Comparison of ENCODE assay signal across 10 cellular contexts in genomic region chr7:28748934-28749584, GRCh38.
DNase-seq lines count a peak whose midpoint lies in the region; ATAC-seq, FAIRE-seq and TF ChIP-seq lines count a peak whose summit lies in the region.
"Had no signal": no experiment of that assay in that cellular context is flagged by ENCODE, and none has a peak within 500 bp of the region (broad histone marks: within the 10 kb centered on the region; RNA-seq: fewer than 3 reads in every experiment).

No MANE protein-coding gene starts in this region.

- H2AFZ ChIP-seq in HCT116 (ENCODE audit: low read depth, low read length, poor library complexity, severe bottlenecking), result peak overlapping the region; percentile 67
- no peak overlapping the region for H2AFZ ChIP-seq in HepG2 (ENCODE audit: low read length)

- WGBS in HepG2 (ENCODE audit: low lambda C conversion rate), result 10% methylated on average over 5 of the region's 5 CpGs

- TF ChIP-seq CTCF in HCT116 (IDR thresholded peaks at IDR 0.05 in 2 of 3, conservative IDR thresholded peaks at IDR 0.05 in 1 of 3; ENCODE audit: borderline replicate concordance in 1 of 3, insufficient read depth in 1 of 3, low read depth in 2 of 3, low read length in 2 of 3) (no peak), Panc1 (IDR thresholded peaks at IDR 0.05) (peak; percentile 19; the same call in 1 of the 2 replicates), HepG2 (CRISPR knock-in tag; IDR thresholded peaks at IDR 0.05) (no peak)

- in situ Hi-C loops in Caki2 (cut with HindIII; ENCODE audit: low pct_unique_long_range_greater_than_20kb, low sequenced_read_pairs) (no loop called here), Panc1 (cut with HindIII; ENCODE audit: low pct_unique_long_range_greater_than_20kb, low sequenced_read_pairs) (no loop called here), HepG2 (cut with HindIII; ENCODE audit: extremely low pct_ligation_motif_present, low pct_unique_long_range_greater_than_20kb) (no loop called here)

- RAD21 ChIA-PET in HCT116 (lab: Charles Lee; ENCODE audit: low non-redundant PET in 1 of 2, low total read pairs in 2 of 2, uncharacterized antibody in 2 of 2, unreplicated experiment in 2 of 2), result no interaction called here

- H3K9me2 ChIP-seq in HCT116 (ENCODE audit: insufficient read depth), result no peaks in the 10 kb centered on the region

- H4K20me1 ChIP-seq in HCT116 (ENCODE audit: insufficient read depth) (no peaks in the 10 kb centered on the region), HepG2 (ENCODE audit: insufficient read depth, low read length) (no peaks in the 10 kb centered on the region)

- H3K36me3 ChIP-seq in HCT116 (ENCODE audit: control insufficient read depth in 1 of 2, insufficient read depth in 2 of 2, low read length in 2 of 2) (no peaks in the 10 kb centered on the region), Panc1 (ENCODE audit: control insufficient read depth, insufficient read depth, low read length) (no peaks in the 10 kb centered on the region), HepG2 (replicated peaks in 1 of 2; ENCODE audit: control insufficient read depth in 1 of 2, insufficient read depth in 2 of 2, low read length in 2 of 2) (no peaks in the 10 kb centered on the region)
- H3K36me3 ChIP-seq in effector memory CD4-positive, alpha-beta T cell (ENCODE audit: control insufficient read depth, insufficient read depth, low read length), result no peaks in the 10 kb centered on the region
- H3K36me3 ChIP-seq: stomach had no signal

- BruUV-seq in HCT116 (replicated peaks; lab: Mats Ljungman, UMichigan) (no TSS peak), Panc1 (replicated peaks; lab: Mats Ljungman, UMichigan) (no TSS peak), HepG2 (replicated peaks; lab: Mats Ljungman, UMichigan) (no TSS peak)

- no peak overlapping the region for H3K9ac ChIP-seq in HCT116 (ENCODE audit: low read length)
- H3K9ac ChIP-seq in HepG2 (ENCODE audit: insufficient read depth, low read depth, low read length), result no peak overlapping the region

- intact Hi-C loops in HCT116 (cut with micrococcal nuclease), result no loop called here
- intact Hi-C loops in Panc1 (cut with micrococcal nuclease; ENCODE audit: unreplicated experiment), result no loop called here
- intact Hi-C loops in HepG2 (cut with micrococcal nuclease; ENCODE audit: unreplicated experiment), result no loop called here

- TF ChIP-seq EP300 in HepG2 (IDR thresholded peaks at IDR 0.05; ENCODE audit: low read depth in 2 of 2, low read length in 2 of 2) (no peak), HepG2 (CRISPR knock-in tag; IDR thresholded peaks at IDR 0.05; ENCODE audit: borderline replicate concordance) (no peak)

- CTCF ChIA-PET in HCT116 (lab: Charles Lee) (interaction anchor here (1.1 kb wide), 1 partner anchor 14 kb away, joined by 3 read pairs; no protein-coding TSS in a partner anchor), Panc1 (lab: Charles Lee) (no interaction called here), HepG2 (lab: Yijun Ruan, JAX; ENCODE audit: low intra/inter-chr PET ratio, low total read pairs) (no interaction called here)

- peak; percentile 76 for DNase-seq in Caki2 (ENCODE audit: low read depth)
- peak; percentile 38 for DNase-seq in HCT116 (ENCODE audit: low read depth, low spot score)
- peak; percentile 76 for DNase-seq in Panc1 (ENCODE audit: low read depth, low spot score)
- peak; percentile 71 for DNase-seq in glomerular visceral epithelial cell (ENCODE audit: extremely low spot score)
- DNase-seq in DMS79 (lab: John Stamatoyannopoulos, UW), result no peak
- no peak for DNase-seq in HepG2 (ENCODE audit: low spot score)
- no peak for DNase-seq in stimulated activated CD4-positive, alpha-beta T cell treated with anti-CD3 and anti-CD28 coated beads, Interleukin-12 subunit alpha, Interleukin-12 subunit beta, amount 100 ng/mL, for 4 hours
- DNase-seq in effector memory CD4-positive, alpha-beta T cell, result no peak
- DNase-seq: activated CD4-positive, alpha-beta memory T cell treated with anti-CD3 and anti-CD28 coated beads for 36 hours; stomach had no signal

- H3K4me3 ChIP-seq in HCT116 (replicated peaks in 1 of 2; ENCODE audit: low read depth in 1 of 2, low read length in 2 of 2), result no peak overlapping the region
- H3K4me3 ChIP-seq in Panc1 (ENCODE audit: low read depth in 2 of 2, low read length in 2 of 2), result no peak overlapping the region
- H3K4me3 ChIP-seq in HepG2 (replicated peaks in 1 of 3; ENCODE audit: insufficient read depth in 1 of 3, low read depth in 2 of 3, low read length in 3 of 3), result no peak overlapping the region
- no peak overlapping the region for H3K4me3 ChIP-seq in effector memory CD4-positive, alpha-beta T cell (ENCODE audit: insufficient read depth, low read depth, low read length, poor library complexity, severe bottlenecking)
- H3K4me3 ChIP-seq: stomach had no signal

- no peak overlapping the region for H3K27ac ChIP-seq in HCT116 (ENCODE audit: low read depth, low read length)
- H3K27ac ChIP-seq in Panc1 (ENCODE audit: low read length), result no peak overlapping the region
- H3K27ac ChIP-seq in HepG2 (ENCODE audit: extremely low read length, insufficient read depth, low read length), result no peak overlapping the region
- no peak overlapping the region for H3K27ac ChIP-seq in effector memory CD4-positive, alpha-beta T cell (ENCODE audit: insufficient read depth, low read length, poor library complexity, severe bottlenecking)
- H3K27ac ChIP-seq: stomach had no signal

- H3K4me2 ChIP-seq in HCT116 (ENCODE audit: low read length) (peak overlapping the region; percentile 35), HepG2 (ENCODE audit: low read depth, low read length) (no peak overlapping the region)

- ATAC-seq in HCT116, result peak; percentile 97
- peak; percentile 99 for ATAC-seq in Panc1
- ATAC-seq in HepG2, result no peak

- H3K4me1 ChIP-seq in HCT116 (ENCODE audit: control insufficient read depth in 1 of 2, insufficient read depth in 2 of 2, low read length in 2 of 2) (peaks cover 9 to 13% of the 10 kb centered on the region in 2 experiments), Panc1 (ENCODE audit: control insufficient read depth, insufficient read depth, low read length) (peaks cover 9% of the 10 kb centered on the region), HepG2 (ENCODE audit: insufficient read depth, low read length) (no peaks in the 10 kb centered on the region)
- H3K4me1 ChIP-seq in effector memory CD4-positive, alpha-beta T cell (ENCODE audit: control insufficient read depth, insufficient read depth, low read length, poor library complexity, severe bottlenecking), result no peaks in the 10 kb centered on the region

- FAIRE-seq in HepG2 (lab: Jason Lieb, UNC), result no peak

- no peaks in the 10 kb centered on the region for H3K79me2 ChIP-seq in HCT116 (ENCODE audit: insufficient read depth, low read length)
- no peaks in the 10 kb centered on the region for H3K79me2 ChIP-seq in HepG2 (ENCODE audit: insufficient read depth, low read length)

- H3K9me3 ChIP-seq in HCT116 (ENCODE audit: control insufficient read depth in 1 of 2, insufficient read depth in 1 of 2, low read depth in 1 of 2, low read length in 2 of 2), result no peaks in the 10 kb centered on the region
- H3K9me3 ChIP-seq in Panc1 (ENCODE audit: control insufficient read depth, insufficient read depth, low read depth, low read length), result no peaks in the 10 kb centered on the region
- no peaks in the 10 kb centered on the region for H3K9me3 ChIP-seq in HepG2 (ENCODE audit: low read length)
- H3K9me3 ChIP-seq in effector memory CD4-positive, alpha-beta T cell (ENCODE audit: control insufficient read depth, low read length), result no peaks in the 10 kb centered on the region
- H3K9me3 ChIP-seq: stomach had no signal

- POLR2A ChIA-PET in HCT116 (lab: Charles Lee), result no interaction called here
- POLR2A ChIA-PET in Panc1 (lab: Charles Lee), result interaction anchor here (0.7 kb wide), 1 partner anchor 33 kb away, joined by 4 read pairs; no protein-coding TSS in a partner anchor
- POLR2A ChIA-PET in HepG2 (lab: Yijun Ruan, JAX), result no interaction called here

- H3K27me3 ChIP-seq in HCT116 (ENCODE audit: insufficient read depth, low read length), result peaks cover 7% of the 10 kb centered on the region; the same call in 1 of the 2 replicates
- H3K27me3 ChIP-seq in Panc1 (ENCODE audit: control insufficient read depth, insufficient read depth, low read length), result no peaks in the 10 kb centered on the region
- H3K27me3 ChIP-seq in HepG2 (ENCODE audit: control insufficient read depth in 1 of 2, insufficient read depth in 2 of 2, low read length in 2 of 2), result no peaks in the 10 kb centered on the region
- H3K27me3 ChIP-seq in effector memory CD4-positive, alpha-beta T cell (replicated peaks; ENCODE audit: control insufficient read depth, insufficient read depth, low read length, poor library complexity, severe bottlenecking), result no peaks in the 10 kb centered on the region
- H3K27me3 ChIP-seq: stomach had no signal

- TF ChIP-seq POLR2A in HCT116 (IDR thresholded peaks at IDR 0.05; ENCODE audit: borderline replicate concordance, extremely low read depth, insufficient read depth, insufficient read length), result no peak
- TF ChIP-seq POLR2A in HepG2 (IDR thresholded peaks at IDR 0.05; ENCODE audit: insufficient read depth in 1 of 2, low read depth in 2 of 2, low read length in 2 of 2), result no peak

- peak; percentile 40 for TF ChIP-seq RAD21 in HCT116 (IDR thresholded peaks at IDR 0.05; ENCODE audit: low read depth)
- no peak for TF ChIP-seq RAD21 in HepG2 (CRISPR knock-in tag; IDR thresholded peaks at IDR 0.05)

TF ChIP-seq in HCT116, 20 proteins besides CTCF, POLR2A, EP300 and RAD21 (continues in another document):
- TF ChIP-seq FOSL1 (IDR thresholded peaks at IDR 0.05; ENCODE audit: low read depth) (peak; percentile 48; the same call in 1 of the 2 replicates), JUND (IDR thresholded peaks at IDR 0.05) (peak; percentile 57; the same call in 1 of the 2 replicates), SP1 (IDR thresholded peaks at IDR 0.05; ENCODE audit: low read depth) (peak; percentile 33; the same call in 1 of the 2 replicates), SIN3A (IDR thresholded peaks at IDR 0.05; ENCODE audit: low read depth) (no peak), ZFX (IDR thresholded peaks at IDR 0.05) (no peak), ELF1 (IDR thresholded peaks at IDR 0.05; ENCODE audit: borderline replicate concordance, low read depth) (no peak), SRF (IDR thresholded peaks at IDR 0.05; ENCODE audit: low read depth) (no peak), YY1 (IDR thresholded peaks at IDR 0.05; ENCODE audit: extremely low read depth, insufficient replicate concordance, low read depth, low read length) (no peak)

TF ChIP-seq in HepG2, 621 proteins besides CTCF, POLR2A, EP300 and RAD21 (continues in another document):
- TF ChIP-seq MAF1 (CRISPR knock-in tag; IDR thresholded peaks at IDR 0.05; ENCODE audit: borderline replicate concordance) (no peak), ZNF121 (CRISPR knock-in tag; IDR thresholded peaks at IDR 0.05) (no peak), ZNF878 (CRISPR knock-in tag; IDR thresholded peaks at IDR 0.05) (no peak), ZNF749 (CRISPR knock-in tag; IDR thresholded peaks at IDR 0.05; ENCODE audit: borderline replicate concordance) (no peak), ZNF441 (CRISPR knock-in tag; IDR thresholded peaks at IDR 0.05; ENCODE audit: borderline replicate concordance) (no peak), MIXL1 (CRISPR knock-in tag; IDR thresholded peaks at IDR 0.05) (no peak), ZNF572 (CRISPR knock-in tag; IDR thresholded peaks at IDR 0.05) (no peak), ZMYM2 (CRISPR knock-in tag; IDR thresholded peaks at IDR 0.05) (no peak), YY1 (IDR thresholded peaks at IDR 0.05; ENCODE audit: insufficient read depth, insufficient replicate concordance, low read depth, low read length) (no peak)

Comparison
In these comparisons a context has a peak if more than half of its experiments do, and no peak if none do; other contexts are left out.
1. DNase-seq: peak in Caki2 (single experiment), HCT116 (single experiment), Panc1 (single experiment) and glomerular visceral epithelial cell (single experiment); none in DMS79 (single experiment), HepG2 (single experiment), stimulated activated CD4-positive, alpha-beta T cell treated with anti-CD3 and anti-CD28 coated beads, Interleukin-12 subunit alpha, Interleukin-12 subunit beta, amount 100 ng/mL, for 4 hours (single experiment) and effector memory CD4-positive, alpha-beta T cell (0 of 3).